1 cellular context compared by ENCODE assay signal in genomic region chr2:10448208-10448645, GRCh38.
A peak's percentile ranks its signal among the peaks of the same experiment; 100 is the strongest.
TF ChIP-seq lines count a peak whose summit lies in the region.

ODC1 (minus strand) TSS chr2:10448327; CDS start chr2:10445032, 3,295 bp downstream.

TF ChIP-seq in K562, 482 proteins besides CTCF, POLR2A, EP300 and RAD21 (continued from another document):
- no peak for TF ChIP-seq ZHX1 (conservative IDR thresholded peaks at IDR 0.05; ENCODE audit: low read length)
- TF ChIP-seq NFXL1 (CRISPR knock-in tag; IDR thresholded peaks at IDR 0.05): no peak
- TF ChIP-seq ARID3B (CRISPR knock-in tag; IDR thresholded peaks at IDR 0.05; ENCODE audit: borderline replicate concordance): no peak
- no peak for TF ChIP-seq E2F1 (CRISPR knock-in tag; IDR thresholded peaks at IDR 0.05)
- no peak for TF ChIP-seq SMARCE1 (IDR thresholded peaks at IDR 0.05)
- no peak for TF ChIP-seq RNF2 (IDR thresholded peaks at IDR 0.05)
- peak; percentile 43; the same call in 1 of the 2 replicates for TF ChIP-seq GTF2F1 (IDR thresholded peaks at IDR 0.05; ENCODE audit: low read depth, low read length)
- TF ChIP-seq NFYB (IDR thresholded peaks at IDR 0.05; ENCODE audit: extremely low read depth, insufficient read length): no peak
TF ChIP-seq in K562: peak in this region for 47.
